Comparison of ENCODE assay signal across 1 cellular context in genomic region chr20:50308513-50309279, GRCh38.
TF ChIP-seq lines count a peak whose summit lies in the region.

No MANE protein-coding gene starts in this region.

TF ChIP-seq in SK-N-SH, 30 proteins besides CTCF, POLR2A, EP300 and RAD21 (continued from another document):
- 0 out of 2 replicates have a peak, but pooled peaks have one; percentile 4 for TF ChIP-seq USF1 (IDR thresholded peaks at IDR 0.05; ENCODE audit: borderline replicate concordance, low read depth)
- no peak for TF ChIP-seq EZH2phosphoT487 (IDR thresholded peaks at IDR 0.05; ENCODE audit: borderline replicate concordance, low read depth)
- peak; percentile 45; the same call in 1 of the 2 replicates for TF ChIP-seq PBX3 (IDR thresholded peaks at IDR 0.05)
- peak; percentile 68; the same call in 1 of the 2 replicates for TF ChIP-seq REST (IDR thresholded peaks at IDR 0.05; ENCODE audit: low read depth, low read length)
- TF ChIP-seq ELF1 (IDR thresholded peaks at IDR 0.05) = no peak
- peak; percentile 54; the same call in 1 of the 2 replicates for TF ChIP-seq FOSL2 (IDR thresholded peaks at IDR 0.05; ENCODE audit: borderline replicate concordance, low read depth)
- TF ChIP-seq RFX5 (IDR thresholded peaks at IDR 0.05; ENCODE audit: low read length) = no peak
- no peak for TF ChIP-seq MEF2A (IDR thresholded peaks at IDR 0.05; ENCODE audit: borderline replicate concordance, low read depth)
- 0 out of 2 replicates have a peak, but pooled peaks have one; percentile 22 for TF ChIP-seq ZBTB33 (IDR thresholded peaks at IDR 0.05; ENCODE audit: borderline replicate concordance, low read depth)
- peak; percentile 62; the same call in 1 of the 2 replicates for TF ChIP-seq RXRA (IDR thresholded peaks at IDR 0.05; ENCODE audit: borderline replicate concordance, low read depth)
- no peak for TF ChIP-seq FOXM1 (IDR thresholded peaks at IDR 0.05; ENCODE audit: low read depth)
- no peak for TF ChIP-seq FOXJ3 (CRISPR knock-in tag; IDR thresholded peaks at IDR 0.05)
